Comparison of ENCODE assay signal across 29 cellular contexts in the genomic region with DNA sequence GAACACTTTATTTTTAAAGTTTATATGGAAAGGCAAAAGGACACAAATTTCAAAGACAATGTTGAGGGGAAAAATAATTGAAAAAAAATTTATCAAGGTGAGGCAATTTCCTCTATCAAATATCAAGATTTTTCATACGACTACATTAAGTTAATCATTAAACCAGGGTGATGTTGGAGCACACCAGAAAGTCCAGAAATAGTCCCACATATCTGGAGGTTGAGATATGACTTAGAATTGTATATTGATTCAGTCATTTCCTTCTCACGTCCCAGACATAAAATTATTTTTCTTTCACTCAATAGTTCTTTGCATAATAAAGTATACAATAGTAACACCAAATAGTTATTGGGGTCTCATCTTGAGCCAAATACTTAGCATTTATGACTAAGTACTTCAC.
"Had no signal": no experiment of that assay in that cellular context is flagged by ENCODE, and none has a peak within 500 bp of the region (broad histone marks: within the 10 kb centered on the region; RNA-seq: fewer than 3 reads in every experiment).

No MANE protein-coding gene starts in this region.

- FAIRE-seq: urothelium cell line had no signal

- H3K27me3 Mint-ChIP-seq: stimulated activated memory B cell treated with anti-CD40 and anti-IgM and Interleukin-4, amounts not matched to agents 10 μg/mL and 1 μg/mL and 100 μg/mL, for 72 hours; stimulated activated naive B cell treated with anti-CD40 and anti-IgM and Interleukin-4, amounts not matched to agents 10 μg/mL and 1 μg/mL and 100 μg/mL, for 72 hours; stimulated activated naive CD8-positive, alpha-beta T cell treated with anti-CD3 and anti-CD28 coated beads, Interleukin-15, amount 100 ng/mL, for 72 hours; stimulated activated naive CD8-positive, alpha-beta T cell treated with anti-CD3 and anti-CD28 coated beads, Interleukin-15, Interleukin-2, amounts not matched to agents 100 ng/mL and 50 ng/mL, for 24 hours; type B pancreatic cell had no signal

- H3K4me3 ChIP-seq: stomach, suprapubic skin, testis, thoracic aorta, thyroid gland, tibial artery, tibial nerve, transverse colon, upper lobe of left lung, upper lobe of right lung, uterus, vagina had no signal

- H3K9me3 ChIP-seq: stomach, suprapubic skin, testis, thoracic aorta, thyroid gland, tibial artery, tibial nerve, transverse colon, upper lobe of left lung, upper lobe of right lung, uterus, vagina had no signal

- H3K36me3 ChIP-seq: stomach, suprapubic skin, thoracic aorta, thyroid gland, tibial artery, tibial nerve, transverse colon, upper lobe of left lung, upper lobe of right lung, uterus, vagina had no signal

- ATAC-seq: stimulated activated effector memory CD8-positive, alpha-beta T cell treated with anti-CD3 and anti-CD28 coated beads, Interleukin-12 subunit alpha, Interleukin-12 subunit beta, amount 100 ng/mL, for 72 hours; stimulated activated memory B cell treated with anti-CD40 and anti-IgM and Interleukin-4, amounts not matched to agents 10 μg/mL and 1 μg/mL and 100 μg/mL, for 72 hours; stimulated activated naive B cell treated with anti-CD40 and anti-IgM and Interleukin-4, amounts not matched to agents 10 μg/mL and 1 μg/mL and 100 μg/mL, for 72 hours; stimulated activated naive CD8-positive, alpha-beta T cell treated with anti-CD3 and anti-CD28 coated beads, Interleukin-15, amount 100 ng/mL, for 72 hours; stimulated activated naive CD8-positive, alpha-beta T cell treated with anti-CD3 and anti-CD28 coated beads, Interleukin-15, Interleukin-2, amounts not matched to agents 100 U/mL and 50 U/mL, for 24 hours; upper lobe of right lung had no signal

- H3K4me1 ChIP-seq: stomach, suprapubic skin, testis, thyroid gland, tibial artery, tibial nerve, transverse colon, upper lobe of left lung, upper lobe of right lung, uterus, vagina had no signal

- H3K27ac Mint-ChIP-seq: stimulated activated effector memory CD8-positive, alpha-beta T cell treated with anti-CD3 and anti-CD28 coated beads, Interleukin-12 subunit alpha, Interleukin-12 subunit beta, amount 100 ng/mL, for 72 hours; stimulated activated memory B cell treated with anti-CD40 and anti-IgM and Interleukin-4, amounts not matched to agents 10 μg/mL and 1 μg/mL and 100 μg/mL, for 72 hours; stimulated activated naive B cell treated with anti-CD40 and anti-IgM and Interleukin-4, amounts not matched to agents 10 μg/mL and 1 μg/mL and 100 μg/mL, for 72 hours; stimulated activated naive CD8-positive, alpha-beta T cell treated with anti-CD3 and anti-CD28 coated beads, Interleukin-15, amount 100 ng/mL, for 72 hours; stimulated activated naive CD8-positive, alpha-beta T cell treated with anti-CD3 and anti-CD28 coated beads, Interleukin-15, Interleukin-2, amounts not matched to agents 100 ng/mL and 50 ng/mL, for 24 hours; type B pancreatic cell had no signal

- H3K27me3 ChIP-seq: stomach, suprapubic skin, testis, thyroid gland, tibial artery, tibial nerve, transverse colon, upper lobe of left lung, upper lobe of right lung, uterus, vagina had no signal

- H3K9me3 Mint-ChIP-seq: stimulated activated memory B cell treated with anti-CD40 and anti-IgM and Interleukin-4, amounts not matched to agents 10 μg/mL and 1 μg/mL and 100 μg/mL, for 72 hours; stimulated activated naive B cell treated with anti-CD40 and anti-IgM and Interleukin-4, amounts not matched to agents 10 μg/mL and 1 μg/mL and 100 μg/mL, for 72 hours; type B pancreatic cell had no signal

- H3K27ac ChIP-seq: stomach, suprapubic skin, testis, thoracic aorta, thyroid gland, tibial artery, tibial nerve, transverse colon, upper lobe of left lung, upper lobe of right lung, uterus, vagina had no signal

- DNase-seq: stimulated activated CD4-positive, alpha-beta T cell treated with anti-CD3 and anti-CD28 coated beads, Interleukin-2, amount 100 ng/mL, for 48 hours; stimulated activated CD4-positive, alpha-beta T cell treated with anti-CD3 and anti-CD28 coated beads, Interleukin-4, amount 100 ng/mL, for 1 hour; stimulated activated CD4-positive, alpha-beta T cell treated with anti-CD3 and anti-CD28 coated beads, Interleukin-4, amount 100 ng/mL, for 24 hours; stimulated activated CD4-positive, alpha-beta T cell treated with anti-CD3 and anti-CD28 coated beads, Interleukin-4, amount 100 ng/mL, for 4 hours; stimulated activated CD8-positive, alpha-beta memory T cell treated with anti-CD3 and anti-CD28 coated beads, Interleukin-4, amount 100 ng/mL, for 48 hours; stimulated activated naive B cell treated with anti-CD40 and anti-IgM and Interleukin-4, amounts not matched to agents 10 μg/mL and 1 μg/mL and 100 μg/mL, for 72 hours; stimulated activated naive CD4-positive, alpha-beta T cell; stimulated activated naive CD4-positive, alpha-beta T cell treated with Interleukin-2 at 50 U/mL for 16 hours; stimulated activated naive CD8-positive, alpha-beta T cell treated with anti-CD3 and anti-CD28 coated beads, Interleukin-15, amount 100 ng/mL, for 72 hours; stimulated activated naive CD8-positive, alpha-beta T cell treated with anti-CD3 and anti-CD28 coated beads, Interleukin-15, Interleukin-2, amounts not matched to agents 100 U/mL and 50 U/mL, for 24 hours; stomach; substantia nigra; testis; thyroid gland; tibial artery; transverse colon; trophoblast cell; upper lobe of left lung; upper lobe of right lung; uterus had no signal

- H3K36me3 Mint-ChIP-seq: stimulated activated effector memory CD8-positive, alpha-beta T cell treated with anti-CD3 and anti-CD28 coated beads, Interleukin-12 subunit alpha, Interleukin-12 subunit beta, amount 100 ng/mL, for 72 hours; stimulated activated memory B cell treated with anti-CD40 and anti-IgM and Interleukin-4, amounts not matched to agents 10 μg/mL and 1 μg/mL and 100 μg/mL, for 72 hours; stimulated activated naive B cell treated with anti-CD40 and anti-IgM and Interleukin-4, amounts not matched to agents 10 μg/mL and 1 μg/mL and 100 μg/mL, for 72 hours; type B pancreatic cell had no signal

- H3K4me1 Mint-ChIP-seq: stimulated activated effector memory CD8-positive, alpha-beta T cell treated with anti-CD3 and anti-CD28 coated beads, Interleukin-12 subunit alpha, Interleukin-12 subunit beta, amount 100 ng/mL, for 72 hours; stimulated activated memory B cell treated with anti-CD40 and anti-IgM and Interleukin-4, amounts not matched to agents 10 μg/mL and 1 μg/mL and 100 μg/mL, for 72 hours; stimulated activated naive B cell treated with anti-CD40 and anti-IgM and Interleukin-4, amounts not matched to agents 10 μg/mL and 1 μg/mL and 100 μg/mL, for 72 hours; stimulated activated naive CD8-positive, alpha-beta T cell treated with anti-CD3 and anti-CD28 coated beads, Interleukin-15, amount 100 ng/mL, for 72 hours had no signal

- H3K4me3 Mint-ChIP-seq: stimulated activated effector memory CD8-positive, alpha-beta T cell treated with anti-CD3 and anti-CD28 coated beads, Interleukin-12 subunit alpha, Interleukin-12 subunit beta, amount 100 ng/mL, for 72 hours; stimulated activated memory B cell treated with anti-CD40 and anti-IgM and Interleukin-4, amounts not matched to agents 10 μg/mL and 1 μg/mL and 100 μg/mL, for 72 hours; stimulated activated naive B cell treated with anti-CD40 and anti-IgM and Interleukin-4, amounts not matched to agents 10 μg/mL and 1 μg/mL and 100 μg/mL, for 72 hours; stimulated activated naive CD8-positive, alpha-beta T cell treated with anti-CD3 and anti-CD28 coated beads, Interleukin-15, amount 100 ng/mL, for 72 hours; stimulated activated naive CD8-positive, alpha-beta T cell treated with anti-CD3 and anti-CD28 coated beads, Interleukin-15, Interleukin-2, amounts not matched to agents 100 ng/mL and 50 ng/mL, for 24 hours; type B pancreatic cell had no signal
